ENCODE assay signal across 1 cellular context in the genomic region with DNA sequence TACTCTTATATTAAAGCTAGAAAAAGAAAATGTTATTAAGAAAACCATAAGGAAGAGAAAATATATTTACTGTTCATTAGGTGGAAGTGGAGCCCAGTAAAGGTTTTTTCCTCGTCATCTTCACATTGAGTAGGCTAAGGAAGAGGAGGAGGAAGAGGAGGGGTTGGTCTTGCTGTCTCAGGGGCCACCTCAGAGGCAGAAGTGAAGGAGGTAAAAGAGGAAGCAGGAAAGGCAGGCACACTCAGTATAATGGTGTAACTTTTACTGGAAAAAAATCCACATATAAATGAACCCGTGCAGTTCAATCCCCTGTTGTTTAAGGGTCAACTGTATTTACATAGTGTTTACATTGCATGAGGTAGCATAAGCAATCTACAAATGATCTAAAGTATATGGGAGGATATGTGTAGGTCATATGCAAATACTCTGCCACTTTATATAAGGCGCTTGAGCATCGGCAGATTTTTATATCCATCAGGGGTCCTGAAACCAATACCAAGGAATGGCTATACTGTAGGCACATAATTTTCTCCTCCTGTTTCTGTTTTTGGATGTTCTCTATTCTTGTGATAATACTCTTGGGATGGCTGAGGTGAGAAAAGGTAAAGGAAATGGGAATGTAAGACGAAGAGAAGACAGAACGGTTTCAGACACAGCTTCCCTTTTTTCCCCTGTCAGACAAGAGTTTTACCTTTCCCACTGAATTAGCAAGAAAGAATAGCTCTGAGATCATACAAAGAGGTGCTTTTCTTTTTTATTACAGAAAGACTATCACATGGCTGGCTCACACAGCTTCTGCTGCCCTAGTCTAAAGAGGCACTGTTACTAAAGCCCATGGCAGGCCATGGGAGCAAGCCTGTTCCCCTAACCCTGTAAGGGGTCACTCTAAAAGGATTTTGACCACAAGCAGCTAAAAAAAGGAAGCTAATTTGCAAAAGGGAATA.
TF ChIP-seq lines count a peak whose summit lies in the region.

No MANE protein-coding gene starts in this region.

TF ChIP-seq in HEK293, 187 proteins besides CTCF, POLR2A, EP300 and RAD21 (continued from another document):
- no peak for TF ChIP-seq ZNF626 (tag by site-specific recombination; IDR thresholded peaks at IDR 0.05)
- TF ChIP-seq, protein P1, sequence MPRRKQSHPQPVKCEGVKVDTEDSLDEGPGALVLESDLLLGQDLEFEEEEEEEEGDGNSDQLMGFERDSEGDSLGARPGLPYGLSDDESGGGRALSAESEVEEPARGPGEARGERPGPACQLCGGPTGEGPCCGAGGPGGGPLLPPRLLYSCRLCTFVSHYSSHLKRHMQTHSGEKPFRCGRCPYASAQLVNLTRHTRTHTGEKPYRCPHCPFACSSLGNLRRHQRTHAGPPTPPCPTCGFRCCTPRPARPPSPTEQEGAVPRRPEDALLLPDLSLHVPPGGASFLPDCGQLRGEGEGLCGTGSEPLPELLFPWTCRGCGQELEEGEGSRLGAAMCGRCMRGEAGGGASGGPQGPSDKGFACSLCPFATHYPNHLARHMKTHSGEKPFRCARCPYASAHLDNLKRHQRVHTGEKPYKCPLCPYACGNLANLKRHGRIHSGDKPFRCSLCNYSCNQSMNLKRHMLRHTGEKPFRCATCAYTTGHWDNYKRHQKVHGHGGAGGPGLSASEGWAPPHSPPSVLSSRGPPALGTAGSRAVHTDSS (tag by site-specific recombination; IDR thresholded peaks at IDR 0.05), result peak; percentile 34; the same call in 1 of the 2 replicates
- TF ChIP-seq ZNF610 (tag by site-specific recombination; IDR thresholded peaks at IDR 0.05; ENCODE audit: borderline replicate concordance), result no peak
- no peak for TF ChIP-seq ZSCAN16 (tag by site-specific recombination; IDR thresholded peaks at IDR 0.05)
- no peak for TF ChIP-seq ZNF24 (tag by site-specific recombination; IDR thresholded peaks at IDR 0.05)
- TF ChIP-seq ZNF571 (tag by site-specific recombination; IDR thresholded peaks at IDR 0.05), result no peak
- TF ChIP-seq ZNF791 (tag by site-specific recombination; IDR thresholded peaks at IDR 0.05), result no peak
- peak; percentile 53; the same call in 1 of the 2 replicates for TF ChIP-seq PRDM1 (tag by site-specific recombination; IDR thresholded peaks at IDR 0.05)
- no peak for TF ChIP-seq ZBTB8A (tag by site-specific recombination; IDR thresholded peaks at IDR 0.05)
- TF ChIP-seq ZNF174 (tag by site-specific recombination; IDR thresholded peaks at IDR 0.05), result no peak
- no peak for TF ChIP-seq ZNF768 (tag by site-specific recombination; IDR thresholded peaks at IDR 0.05)
- TF ChIP-seq ZNF677 (tag by site-specific recombination; IDR thresholded peaks at IDR 0.05), result no peak
- TF ChIP-seq TRIM28 (IDR thresholded peaks at IDR 0.05; ENCODE audit: borderline replicate concordance, low read length), result no peak
- no peak for TF ChIP-seq ZBTB1 (tag by site-specific recombination; IDR thresholded peaks at IDR 0.05)
